ENCODE assay signal across 28 cellular contexts in genomic region chr9:72946821-72947220, GRCh38. TPM values are rescaled to one million over a fixed set of nuclear protein-coding genes. Genes with fewer than 3 reads are reported as not detected.
DNase-seq lines count a peak whose midpoint lies in the region; ATAC-seq, FAIRE-seq and TF ChIP-seq lines count a peak whose summit lies in the region.
"Had no signal": no experiment of that assay in that cellular context is flagged by ENCODE, and none has a peak within 500 bp of the region (broad histone marks: within the 10 kb centered on the region; RNA-seq: fewer than 3 reads in every experiment).

No MANE protein-coding gene starts in this region.

- CTCF ChIA-PET in A549 (lab: Yijun Ruan, JAX): interaction anchor here (1.1 to 2.2 kb wide), 3 partner anchors 32 to 76 kb away, joined by 3 to 11 read pairs (median 3); no protein-coding TSS in a partner anchor

- peak in 1 of 2 experiments; percentile 23 for DNase-seq in A549 (ENCODE audit: low read depth in 1 of 2, low spot score in 1 of 2)
- no peak for DNase-seq in left lobe of liver (ENCODE audit: low spot score)
- DNase-seq in tibial nerve (ENCODE audit: low spot score in 2 of 2): no peak
- no peak for DNase-seq in NK-92 treated with Interleukin-12 subunit alpha and Interleukin-12 subunit beta, amount 100 ng/mL, for 24 hours (lab: John Stamatoyannopoulos, UW)
- no peak for DNase-seq in MV-4-11 (lab: John Stamatoyannopoulos, UW)
- DNase-seq in BE2C: no peak
- DNase-seq: ACHN, GOT3, HFFc6, IMR-90, KG1, MG63, NCI-H1417, NCI-H1694, NCI-H2029 treated with DMSO at 0.1 percent for 48 hours, NCI-H446 treated with DMSO at 0.1 percent for 48 hours, NCI-H526, NCI-H82, PC-9, SJCRH30 had no signal

- peak overlapping the region; percentile 94 for H3K4me2 ChIP-seq in A549
- H3K4me2 ChIP-seq: PC-9 had no signal

- no peak overlapping the region for H3K9ac ChIP-seq in rectal smooth muscle tissue (ENCODE audit: low read length)

- no peak for ATAC-seq in A549
- peak; percentile 29 for ATAC-seq in left lobe of liver
- no peak for ATAC-seq in GM21529 (IDR thresholded peaks at IDR 0.05; ENCODE audit: unreplicated experiment)
- ATAC-seq: Right ventricle myocardium inferior had no signal

- H3K27ac ChIP-seq in A549: peak overlapping the region; percentile 90 to 91
- peak overlapping the region; percentile 70 for H3K27ac ChIP-seq in rectal smooth muscle tissue (ENCODE audit: low read depth, low read length)
- H3K27ac ChIP-seq in tibial nerve: peak overlapping the region; percentile 61 to 91 (median 83)
- H3K27ac ChIP-seq: 22Rv1, PC-9, SJCRH30 had no signal

- TF ChIP-seq RAD21 in A549 (conservative IDR thresholded peaks at IDR 0.05 in 1 of 2, IDR thresholded peaks at IDR 0.05 in 1 of 2): no peak

- FAIRE-seq in A549 (lab: Jason Lieb, UNC): peak; percentile 67
- FAIRE-seq: D721Med, GM19239 had no signal

- POLR2A ChIA-PET in A549 (lab: Yijun Ruan, JAX): interaction anchor here (1.2 to 5.8 kb wide), 3 partner anchors 31 to 76 kb away, joined by 3 to 77 read pairs (median 23); no protein-coding TSS in a partner anchor

- H3K4me3 ChIP-seq in A549 (peak overlapping the region; percentile 67), rectal smooth muscle tissue (ENCODE audit: low read length) (no peak overlapping the region), tibial nerve (no peak overlapping the region), BE2C (ENCODE audit: low read depth, low read length) (no peak overlapping the region)
- H3K4me3 ChIP-seq: HAP-1, MG63, PC-9, SJCRH30 had no signal

- TF ChIP-seq EP300 in A549 (IDR thresholded peaks at IDR 0.05): no peak
- TF ChIP-seq EP300 in tibial nerve (IDR thresholded peaks at IDR 0.05): no peak

- H3K36me3 ChIP-seq in rectal smooth muscle tissue (ENCODE audit: control insufficient read depth, insufficient read depth, low read length) (no peaks in the 10 kb centered on the region), tibial nerve (no peaks in the 10 kb centered on the region), BE2C (no peaks in the 10 kb centered on the region)
- H3K36me3 ChIP-seq: HAP-1, MG63, SJCRH30 had no signal

- TF ChIP-seq POLR2A in A549 (IDR thresholded peaks at IDR 0.05; ENCODE audit: low read length): no peak
- no peak for TF ChIP-seq POLR2A in tibial nerve (IDR thresholded peaks at IDR 0.05)

- H3K9me3 ChIP-seq in A549: no peaks in the 10 kb centered on the region
- H3K9me3 ChIP-seq in tibial nerve: no peaks in the 10 kb centered on the region
- no peaks in the 10 kb centered on the region for H3K9me3 ChIP-seq in BE2C
- H3K9me3 ChIP-seq: HAP-1, MG63, SJCRH30 had no signal

- H3K27me3 ChIP-seq in rectal smooth muscle tissue (ENCODE audit: control insufficient read depth, insufficient read depth, low read length): no peaks in the 10 kb centered on the region
- no peaks in the 10 kb centered on the region for H3K27me3 ChIP-seq in tibial nerve
- no peaks in the 10 kb centered on the region for H3K27me3 ChIP-seq in BE2C
- H3K27me3 ChIP-seq: SJCRH30 had no signal

- H3K4me1 ChIP-seq in A549 (peaks cover 22% of the 10 kb centered on the region; the same call in 2 of the 3 replicates), rectal smooth muscle tissue (ENCODE audit: control insufficient read depth, insufficient read depth, low read length) (peaks cover 54% of the 10 kb centered on the region), tibial nerve (peaks cover 0 to 51% (median 8%) of the 10 kb centered on the region in 4 donors), BE2C (no peaks in the 10 kb centered on the region)
- H3K4me1 ChIP-seq: HAP-1, SJCRH30 had no signal

- TF ChIP-seq CTCF in A549 (IDR thresholded peaks at IDR 0.05) (no peak), tibial nerve (IDR thresholded peaks at IDR 0.05) (no peak), BE2C (IDR thresholded peaks at IDR 0.05; ENCODE audit: low read depth, low read length) (no peak)

TF ChIP-seq in A549, 52 proteins besides CTCF, POLR2A, EP300 and RAD21:
- 0 out of 2 replicates have a peak, but pooled peaks have one; percentile 32 for TF ChIP-seq MAX (IDR thresholded peaks at IDR 0.05)
- no peak for TF ChIP-seq POLR2AphosphoS2 (conservative IDR thresholded peaks at IDR 0.05; ENCODE audit: low read length)
- TF ChIP-seq ZSCAN20 (CRISPR knock-in tag; IDR thresholded peaks at IDR 0.05): no peak
- TF ChIP-seq CHD2 (IDR thresholded peaks at IDR 0.05; ENCODE audit: low read length, partially characterized antibody): no peak
- TF ChIP-seq FOXS1 (CRISPR knock-in tag; IDR thresholded peaks at IDR 0.05): no peak
- TF ChIP-seq RARB (CRISPR knock-in tag; IDR thresholded peaks at IDR 0.05): 0 out of 2 replicates have a peak, but pooled peaks have one; percentile 14

RNA-seq across cellular contexts. Expression of gene ALDH1A1, which starts 6.0 kb away (rescaled TPM):
- polyA plus RNA-seq in A549 (2011; rRNA removed) (6,119 and 8,617 TPM in 2 replicates), A549 (2017; fragmentation: RNase III; extraction: RNeasy Plus Mini Kit Qiagen cat#74134 plus additional on column Dnase treatment) (9,362 to 9,987 TPM (median 9,373 TPM) in 3 replicates)
- 2,623 and 3,095 TPM in 2 replicates for polyA plus RNA-seq in A549 (2012; cell fraction: cytosol; rRNA removed)
- 1,463 and 2,252 TPM in 2 replicates for polyA plus RNA-seq in A549 (2012; cell fraction: nucleus; rRNA removed)
- 2,553 and 2,631 TPM in 2 replicates for polyA minus RNA-seq in A549 (2011; rRNA and poly(A)+ RNA removed)
- total RNA-seq in left lobe of liver (527 TPM), tibial nerve (100 to 1,000 TPM in 3 of 4 donors, 10 to 100 TPM in 1; 86.4 to 247 (median 156) TPM)
- not detected for polyA plus RNA-seq in BE2C (2012; ENCODE audit: insufficient read depth, insufficient read length, low read depth)
- total RNA-seq: IMR-90, RPMI7951 had no signal
- polyA plus RNA-seq: IMR-90 had no signal
